24 cellular contexts compared by ENCODE assay signal in genomic region chr3:120102232-120102631, GRCh38. TPM values are rescaled to one million over a fixed set of nuclear protein-coding genes. Genes with fewer than 3 reads are reported as not detected.
DNase-seq lines count a peak whose midpoint lies in the region; ATAC-seq, FAIRE-seq and TF ChIP-seq lines count a peak whose summit lies in the region.
"Had no signal": no experiment of that assay in that cellular context is flagged by ENCODE, and none has a peak within 500 bp of the region (broad histone marks: within the 10 kb centered on the region; RNA-seq: fewer than 3 reads in every experiment).

No MANE protein-coding gene starts in this region.

- TF ChIP-seq RAD21 in GM12878 (IDR thresholded peaks at IDR 0.05; ENCODE audit: insufficient read depth, low read depth, low read length): no peak

- no peaks in the 10 kb centered on the region for H3K27me3 ChIP-seq in GM12878 (replicated peaks in 1 of 2; ENCODE audit: control insufficient read depth in 2 of 2, insufficient read depth in 2 of 2, low read length in 1 of 2)
- H3K27me3 ChIP-seq: transverse colon had no signal

- no peak for TF ChIP-seq POLR2A in GM12878 (IDR thresholded peaks at IDR 0.05; ENCODE audit: low read depth, low read length)

- H3K79me2 ChIP-seq in GM12878 (ENCODE audit: control insufficient read depth, insufficient read depth, low read length): peaks cover 3% of the 10 kb centered on the region

- DNase-seq in activated T-cell treated with anti-CD3 and anti-CD28 coated beads, Interleukin-2, amount 50 U/mL, for 72 hours: no peak
- DNase-seq in activated T-cell treated with anti-CD3 and anti-CD28 coated beads, Interleukin-2, amount 50 U/mL, for 24 hours: no peak
- DNase-seq in NCI-H1105 treated with DMSO at 0.1 percent for 48 hours (lab: John Stamatoyannopoulos, UW): peak; percentile 80
- no peak for DNase-seq in GM12878 (ENCODE audit: low read depth, low spot score)
- DNase-seq in mesothelial cell of epicardium (ENCODE audit: low spot score in 2 of 2, unreplicated experiment in 2 of 2): no peak
- DNase-seq in activated CD8-positive, alpha-beta memory T cell treated with anti-CD3 and anti-CD28 coated beads, Interleukin-2, amount 10 ng/mL, durations not matched to agents 7 days and 5 days: no peak
- no peak for DNase-seq in NCI-H1417 treated with DMSO at 0.1 percent for 48 hours (lab: John Stamatoyannopoulos, UW)
- DNase-seq: 8988T; activated CD4-positive, alpha-beta memory T cell treated with anti-CD3 and anti-CD28 coated beads for 36 hours; activated effector memory CD4-positive, alpha-beta T cell treated with Interleukin-2 at 50 U/mL for 16 hours; activated naive CD8-positive, alpha-beta T cell treated with anti-CD3 and anti-CD28 coated beads for 36 hours; Calu3; EL; GOT3; islet precursor cell; lower lobe of right lung; mucosa of descending colon; stimulated activated CD4-positive, alpha-beta T cell treated with anti-CD3 and anti-CD28 coated beads, Interleukin-2, amount 100 ng/mL, for 24 hours; T-cell; transverse colon had no signal

- POLR2A ChIA-PET in GM12878 (lab: Charles Lee): no interaction called here

- no peak overlapping the region for H2AFZ ChIP-seq in GM12878 (ENCODE audit: control insufficient read depth, low read depth, low read length)

- SMC1A ChIA-PET in GM12878 (lab: Charles Lee; ENCODE audit: uncharacterized antibody, unreplicated experiment): no interaction called here

- no peak for TF ChIP-seq EP300 in GM12878 (IDR thresholded peaks at IDR 0.05; ENCODE audit: borderline replicate concordance in 1 of 2, control insufficient read depth in 1 of 2, low read depth in 2 of 2, low read length in 2 of 2)

- 0 out of 2 replicates have a peak overlapping the region, but pooled peaks have one; percentile 4 for H3K4me3 ChIP-seq in GM12878
- H3K4me3 ChIP-seq: lower lobe of right lung, mucosa of descending colon, transverse colon had no signal

- H3K4me1 ChIP-seq in GM12878 (ENCODE audit: control insufficient read depth, insufficient read depth, low read length): peaks cover 18% of the 10 kb centered on the region
- H3K4me1 ChIP-seq: transverse colon had no signal

- H3K4me2 ChIP-seq in GM12878 (ENCODE audit: control insufficient read depth, insufficient read depth): peak overlapping the region; percentile 63; the same call in 1 of the 2 replicates

- no peak for TF ChIP-seq CTCF in GM12878 (IDR thresholded peaks at IDR 0.05 in 2 of 3, conservative IDR thresholded peaks at IDR 0.05 in 1 of 3; ENCODE audit: control insufficient read depth in 2 of 3, extremely low read depth in 1 of 3, insufficient read depth in 1 of 3, low read depth in 3 of 3, low read length in 3 of 3)
- TF ChIP-seq CTCF in mesothelial cell of epicardium (IDR thresholded peaks at IDR 0.05; ENCODE audit: unreplicated experiment): no peak

- intact Hi-C loops in GM12878 (cut with micrococcal nuclease; ENCODE audit: unreplicated experiment): no loop called here

- H3K4me1 Mint-ChIP-seq in activated T-cell treated with anti-CD3 and anti-CD28 coated beads, Interleukin-2, amount 50 U/mL, for 72 hours (ENCODE audit: low read depth): peaks cover 8% of the 10 kb centered on the region
- H3K4me1 Mint-ChIP-seq in activated T-cell treated with anti-CD3 and anti-CD28 coated beads, Interleukin-2, amount 50 U/mL, for 24 hours (ENCODE audit: low read depth): peaks cover 18% of the 10 kb centered on the region
- peaks cover 15% of the 10 kb centered on the region for H3K4me1 Mint-ChIP-seq in mesothelial cell of epicardium
- peaks cover 12% of the 10 kb centered on the region for H3K4me1 Mint-ChIP-seq in activated CD8-positive, alpha-beta memory T cell treated with anti-CD3 and anti-CD28 coated beads, Interleukin-2, amount 10 ng/mL, durations not matched to agents 7 days and 5 days

- CTCF ChIA-PET in GM12878 (lab: Yijun Ruan, JAX): interaction anchor here (0.7 to 2.1 kb wide), 3 partner anchors 45 to 350 kb away, joined by 3 to 8 read pairs (median 4); no protein-coding TSS in a partner anchor
- CTCF ChIA-PET in activated CD8-positive, alpha-beta memory T cell treated with anti-CD3 and anti-CD28 coated beads, Interleukin-2, amount 10 ng/mL, durations not matched to agents 7 days and 5 days (lab: Charles Lee): no interaction called here

- peaks cover 6 to 9% of the 10 kb centered on the region in 2 donors for H3K36me3 Mint-ChIP-seq in activated T-cell treated with anti-CD3 and anti-CD28 coated beads, Interleukin-2, amount 50 U/mL, for 72 hours (ENCODE audit: insufficient read depth in 2 of 2)
- H3K36me3 Mint-ChIP-seq in activated T-cell treated with anti-CD3 and anti-CD28 coated beads, Interleukin-2, amount 50 U/mL, for 24 hours (ENCODE audit: low read depth): peaks cover 23% of the 10 kb centered on the region
- H3K36me3 Mint-ChIP-seq in mesothelial cell of epicardium: peaks cover 14% of the 10 kb centered on the region
- H3K36me3 Mint-ChIP-seq in activated CD8-positive, alpha-beta memory T cell treated with anti-CD3 and anti-CD28 coated beads, Interleukin-2, amount 10 ng/mL, durations not matched to agents 7 days and 5 days: peaks cover 16% of the 10 kb centered on the region

- 80% methylated on average over 3 of the region's 3 CpGs for WGBS in GM12878 (ENCODE audit: insufficient coverage, insufficient replicate concordance, low lambda C conversion rate, missing lambda C conversion rate)

- H3K27ac ChIP-seq in GM12878 (ENCODE audit: control insufficient read depth, insufficient read depth): 0 out of 2 replicates have a peak overlapping the region, but pooled peaks have one; percentile 4
- H3K27ac ChIP-seq: lower lobe of right lung, transverse colon had no signal

- H3K27me3 Mint-ChIP-seq in activated T-cell treated with anti-CD3 and anti-CD28 coated beads, Interleukin-2, amount 50 U/mL, for 72 hours (ENCODE audit: low read depth): no peaks in the 10 kb centered on the region
- H3K27me3 Mint-ChIP-seq in activated T-cell treated with anti-CD3 and anti-CD28 coated beads, Interleukin-2, amount 50 U/mL, for 24 hours: no peaks in the 10 kb centered on the region
- no peaks in the 10 kb centered on the region for H3K27me3 Mint-ChIP-seq in mesothelial cell of epicardium (ENCODE audit: low read depth)
- H3K27me3 Mint-ChIP-seq in activated CD8-positive, alpha-beta memory T cell treated with anti-CD3 and anti-CD28 coated beads, Interleukin-2, amount 10 ng/mL, durations not matched to agents 7 days and 5 days: no peaks in the 10 kb centered on the region
- H3K27me3 Mint-ChIP-seq: activated CD4-positive, alpha-beta memory T cell treated with anti-CD3 and anti-CD28 coated beads for 36 hours; activated naive CD8-positive, alpha-beta T cell treated with anti-CD3 and anti-CD28 coated beads for 36 hours; natural killer cell treated with Interleukin-12 subunit alpha and Interleukin-12 subunit beta and Interleukin-15 and Interleukin-18, amount 100 ng/mL, for 72 hours; T-cell had no signal

- RAD21 ChIA-PET in GM12878 (lab: Charles Lee; ENCODE audit: unreplicated experiment): no interaction called here

- H3K27ac Mint-ChIP-seq in activated T-cell treated with anti-CD3 and anti-CD28 coated beads, Interleukin-2, amount 50 U/mL, for 72 hours: peak overlapping the region; percentile 38
- H3K27ac Mint-ChIP-seq in activated T-cell treated with anti-CD3 and anti-CD28 coated beads, Interleukin-2, amount 50 U/mL, for 24 hours: no peak overlapping the region
- peak overlapping the region; percentile 8 for H3K27ac Mint-ChIP-seq in mesothelial cell of epicardium
- no peak overlapping the region for H3K27ac Mint-ChIP-seq in activated CD8-positive, alpha-beta memory T cell treated with anti-CD3 and anti-CD28 coated beads, Interleukin-2, amount 10 ng/mL, durations not matched to agents 7 days and 5 days
- H3K27ac Mint-ChIP-seq: activated CD4-positive, alpha-beta memory T cell treated with anti-CD3 and anti-CD28 coated beads for 36 hours; activated naive CD8-positive, alpha-beta T cell treated with anti-CD3 and anti-CD28 coated beads for 36 hours; natural killer cell treated with Interleukin-12 subunit alpha and Interleukin-12 subunit beta and Interleukin-15 and Interleukin-18, amount 100 ng/mL, for 72 hours; T-cell had no signal

- H3K4me3 Mint-ChIP-seq in activated T-cell treated with anti-CD3 and anti-CD28 coated beads, Interleukin-2, amount 50 U/mL, for 72 hours: no peak overlapping the region
- H3K4me3 Mint-ChIP-seq in activated T-cell treated with anti-CD3 and anti-CD28 coated beads, Interleukin-2, amount 50 U/mL, for 24 hours: no peak overlapping the region
- no peak overlapping the region for H3K4me3 Mint-ChIP-seq in mesothelial cell of epicardium
- no peak overlapping the region for H3K4me3 Mint-ChIP-seq in activated CD8-positive, alpha-beta memory T cell treated with anti-CD3 and anti-CD28 coated beads, Interleukin-2, amount 10 ng/mL, durations not matched to agents 7 days and 5 days
- H3K4me3 Mint-ChIP-seq: activated CD4-positive, alpha-beta memory T cell treated with anti-CD3 and anti-CD28 coated beads for 36 hours; activated naive CD8-positive, alpha-beta T cell treated with anti-CD3 and anti-CD28 coated beads for 36 hours; natural killer cell treated with Interleukin-12 subunit alpha and Interleukin-12 subunit beta and Interleukin-15 and Interleukin-18, amount 100 ng/mL, for 72 hours; T-cell had no signal

- H3K9me3 ChIP-seq in GM12878 (replicated peaks; ENCODE audit: control insufficient read depth, insufficient read depth, low read length): no peaks in the 10 kb centered on the region; the same call in 2 of the 3 replicates
- H3K9me3 ChIP-seq: lower lobe of right lung, mucosa of descending colon, transverse colon had no signal

- no peak for ATAC-seq in activated T-cell treated with anti-CD3 and anti-CD28 coated beads, Interleukin-2, amount 50 U/mL, for 72 hours (replicated peaks in 1 of 2)
- ATAC-seq in GM12878 (no peak), GM19395 (IDR thresholded peaks at IDR 0.05; ENCODE audit: unreplicated experiment) (no peak)
- no peak for ATAC-seq in activated CD8-positive, alpha-beta memory T cell treated with anti-CD3 and anti-CD28 coated beads, Interleukin-2, amount 10 ng/mL, durations not matched to agents 7 days and 5 days
- ATAC-seq: mucosa of descending colon; natural killer cell treated with Interleukin-12 subunit alpha and Interleukin-12 subunit beta and Interleukin-15 and Interleukin-18, amount 100 ng/mL, for 72 hours; Panc1; T-cell had no signal

- no peak overlapping the region for H3K9ac ChIP-seq in GM12878 (ENCODE audit: control insufficient read depth, insufficient read depth, low read length)

- H3K9me3 Mint-ChIP-seq in activated T-cell treated with anti-CD3 and anti-CD28 coated beads, Interleukin-2, amount 50 U/mL, for 72 hours: peaks cover 0 to 2% of the 10 kb centered on the region in 2 donors
- no peaks in the 10 kb centered on the region for H3K9me3 Mint-ChIP-seq in activated T-cell treated with anti-CD3 and anti-CD28 coated beads, Interleukin-2, amount 50 U/mL, for 24 hours
- H3K9me3 Mint-ChIP-seq in mesothelial cell of epicardium: peaks cover 4% of the 10 kb centered on the region
- H3K9me3 Mint-ChIP-seq in activated CD8-positive, alpha-beta memory T cell treated with anti-CD3 and anti-CD28 coated beads, Interleukin-2, amount 10 ng/mL, durations not matched to agents 7 days and 5 days (ENCODE audit: low read depth): no peaks in the 10 kb centered on the region
- H3K9me3 Mint-ChIP-seq: activated CD4-positive, alpha-beta memory T cell treated with anti-CD3 and anti-CD28 coated beads for 36 hours; activated naive CD8-positive, alpha-beta T cell treated with anti-CD3 and anti-CD28 coated beads for 36 hours; natural killer cell treated with Interleukin-12 subunit alpha and Interleukin-12 subunit beta and Interleukin-15 and Interleukin-18, amount 100 ng/mL, for 72 hours; T-cell had no signal

- BruUV-seq in GM12878 (replicated peaks; lab: Mats Ljungman, UMichigan): no TSS peak

- in situ Hi-C loops in GM12878 (cut with MboI): no loop called here

- no peaks in the 10 kb centered on the region for H3K36me3 ChIP-seq in GM12878 (ENCODE audit: control insufficient read depth in 2 of 2, insufficient read depth in 2 of 2, low read length in 1 of 2)
- H3K36me3 ChIP-seq: lower lobe of right lung, transverse colon had no signal

- no peak for FAIRE-seq in GM12878 (lab: Jason Lieb, UNC)
- FAIRE-seq: endothelial cell of umbilical vein had no signal

- H4K20me1 ChIP-seq in GM12878 (ENCODE audit: control insufficient read depth, insufficient read depth): no peaks in the 10 kb centered on the region

RNA-seq across cellular contexts. Expression of gene GSK3B, which starts 8.0 kb away (rescaled TPM):
- total RNA-seq in activated T-cell treated with anti-CD3 and anti-CD28 coated beads, Interleukin-2, amount 50 U/mL, for 72 hours: 10 to 100 TPM; 35.4 to 37.5 TPM
- total RNA-seq in GM12878 (2013; cell fraction: nucleolus; rRNA removed): 126 and 127 TPM in 2 replicates
- total RNA-seq in GM12878 (2014; rRNA removed) (28.0 and 29.4 TPM in 2 replicates), GM12878 (2014; rRNA removed; fragmentation: Illumina TruSeq; extraction: Trizol) (39.4 and 39.6 TPM in 2 replicates), GM12878 (2021) (43.9 and 44.5 TPM in 2 replicates), mesothelial cell of epicardium (65.4 to 72.8 TPM (median 72.4 TPM) in 3 replicates)
- 12.9 TPM for polyA plus RNA-seq in GM12878 (2011; ENCODE audit: low read depth)
- polyA plus RNA-seq in GM12878 (2011; rRNA removed) (49.8 and 51.6 TPM in 2 replicates), GM12878 (2014; fragmentation: Illumina TruSeq; extraction: Trizol) (41.5 and 43.3 TPM in 2 replicates), GM12878 (2014; fragmentation: Nextera tagmentation; extraction: Ambion mirVana) (1 to 10 TPM; 8.5 to 8.8 TPM), GM12878 (2014; rRNA removed) (17.3 and 23.1 TPM in 2 replicates), GM12878 (2016; fragmentation: Nextera tagmentation; extraction: Ambion mirVana) (10 to 100 TPM; 20.2 to 21.9 TPM)
- 29.6 and 31.9 TPM in 2 replicates for polyA plus RNA-seq in GM12878 (2011; cell fraction: cytosol; rRNA removed)
- polyA plus RNA-seq in GM12878 (2011; cell fraction: nucleus; rRNA removed): 20.8 and 21.6 TPM in 2 replicates
- 20.5 and 22.8 TPM in 2 replicates for polyA plus RNA-seq in GM12878 (2012)
- polyA minus RNA-seq in GM12878 (2011; rRNA and poly(A)+ RNA removed): 83.0 and 113 TPM in 2 replicates
- polyA minus RNA-seq in GM12878 (2011; cell fraction: cytosol; rRNA and poly(A)+ RNA removed): 36.4 and 56.3 TPM in 2 replicates
- polyA minus RNA-seq in GM12878 (2011; cell fraction: nucleus; rRNA and poly(A)+ RNA removed): 46.9 and 65.3 TPM in 2 replicates
- total RNA-seq in activated CD8-positive, alpha-beta memory T cell treated with anti-CD3 and anti-CD28 coated beads, Interleukin-2, amount 10 ng/mL, durations not matched to agents 7 days and 5 days: 10 to 100 TPM; 35.1 to 35.9 TPM

Comparison
In these comparisons a context has a peak if more than half of its experiments do, and no peak if none do; other contexts are left out.
1. H3K27ac Mint-ChIP-seq: peak in activated T-cell treated with anti-CD3 and anti-CD28 coated beads, Interleukin-2, amount 50 U/mL, for 72 hours (single experiment) and mesothelial cell of epicardium (single experiment); none in activated T-cell treated with anti-CD3 and anti-CD28 coated beads, Interleukin-2, amount 50 U/mL, for 24 hours (single experiment) and activated CD8-positive, alpha-beta memory T cell treated with anti-CD3 and anti-CD28 coated beads, Interleukin-2, amount 10 ng/mL, durations not matched to agents 7 days and 5 days (single experiment).